In genomic region chr17:49076575-49077384, GRCh38 we compare ENCODE assay signal across 1 cellular context.
A peak's percentile ranks its signal among the peaks of the same experiment; 100 is the strongest.
TF ChIP-seq lines count a peak whose summit lies in the region.

No MANE protein-coding gene starts in this region.

TF ChIP-seq in IMR-90, 13 proteins besides CTCF, POLR2A, EP300 and RAD21 (continued from another document):
- TF ChIP-seq MAFK (IDR thresholded peaks at IDR 0.05; ENCODE audit: low read depth, low read length) (peak; percentile 52; the same call in 1 of the 2 replicates), SMC3 (IDR thresholded peaks at IDR 0.05; ENCODE audit: low read depth, low read length) (no peak)
